ENCODE assay signal across 9 cellular contexts in the genomic region with DNA sequence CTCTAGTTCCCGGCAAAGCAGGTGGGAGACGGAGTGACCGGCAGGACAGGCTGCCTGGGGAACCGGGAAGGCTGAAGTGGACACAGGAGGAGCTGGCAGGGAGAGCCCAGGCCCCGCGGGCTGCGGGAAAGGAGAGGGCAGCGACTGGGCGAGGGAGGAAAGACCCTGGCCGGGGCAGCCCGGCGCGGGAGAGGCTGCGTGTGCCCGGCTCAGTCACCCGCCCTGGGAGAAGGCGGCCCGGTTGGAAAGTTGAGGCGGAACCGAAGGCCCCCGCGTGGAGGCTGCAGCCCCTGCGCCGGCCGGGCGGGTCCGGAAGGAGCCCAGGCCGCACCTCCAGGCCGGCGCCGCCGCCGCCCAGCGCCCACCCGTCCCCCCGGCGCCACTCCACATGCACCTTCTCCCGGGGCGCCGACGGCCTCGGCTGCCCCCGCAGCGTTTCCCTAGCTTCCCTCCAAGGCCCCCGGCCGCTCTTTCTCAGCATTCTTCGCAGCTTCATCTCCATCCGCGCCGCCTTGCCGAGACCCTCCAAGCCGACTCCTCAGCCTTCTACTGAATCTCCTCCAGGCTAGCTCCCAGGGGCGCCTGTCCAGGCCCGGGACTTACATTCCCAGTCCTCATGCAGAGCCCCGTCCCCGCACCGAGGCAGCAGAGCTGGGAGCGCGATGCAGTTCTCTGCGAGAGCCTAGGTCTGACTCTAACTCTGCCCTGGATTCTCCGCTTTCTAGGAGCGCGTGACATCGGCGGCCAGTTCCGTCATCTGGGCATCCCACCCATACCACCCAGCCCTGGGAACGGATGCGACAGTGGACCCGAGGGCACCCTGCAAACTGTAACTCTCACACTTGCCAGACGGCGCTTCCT.
DNase-seq lines count a peak whose midpoint lies in the region; ATAC-seq, FAIRE-seq and TF ChIP-seq lines count a peak whose summit lies in the region.
"Had no signal": no experiment of that assay in that cellular context is flagged by ENCODE, and none has a peak within 500 bp of the region (broad histone marks: within the 10 kb centered on the region; RNA-seq: fewer than 3 reads in every experiment).

No MANE protein-coding gene starts in this region.

- H3K9ac ChIP-seq in parathyroid adenoma, result no peak overlapping the region

- TF ChIP-seq CTCF in CD14-positive monocyte (IDR thresholded peaks at IDR 0.05) (no peak), left ventricle myocardium inferior (IDR thresholded peaks at IDR 0.05; ENCODE audit: borderline replicate concordance) (peak; percentile 18), parathyroid adenoma (IDR thresholded peaks at IDR 0.05) (no peak)

- DNase-seq in CD14-positive monocyte (ENCODE audit: low spot score), result no peak
- peak; percentile 33 for DNase-seq in left ventricle myocardium inferior
- no peak for DNase-seq in GM12891 (ENCODE audit: insufficient read length, low spot score)
- DNase-seq in SIG-M5 (lab: John Stamatoyannopoulos, UW), result no peak
- no peak for DNase-seq in NCI-H2081 (lab: John Stamatoyannopoulos, UW)
- no peak for DNase-seq in HuH-7.5 (ENCODE audit: low spot score)

- H3K36me3 Mint-ChIP-seq in CD14-positive monocyte, result peaks cover 4 to 19% of the 10 kb centered on the region in 2 donors
- H3K36me3 Mint-ChIP-seq in activated T-helper 17 cell treated with anti-CD3 and anti-CD28 coated beads, Interleukin-2, amount 50 U/mL, for 72 hours (ENCODE audit: low read depth), result no peaks in the 10 kb centered on the region

- TF ChIP-seq POLR2A in GM12891 (IDR thresholded peaks at IDR 0.05; ENCODE audit: low read depth, low read length), result no peak

- H3K27me3 Mint-ChIP-seq in CD14-positive monocyte (ENCODE audit: low read depth in 3 of 3), result peaks cover 69 to 80% (median 73%) of the 10 kb centered on the region in 3 donors
- peaks cover 34% of the 10 kb centered on the region for H3K27me3 Mint-ChIP-seq in activated T-helper 17 cell treated with anti-CD3 and anti-CD28 coated beads, Interleukin-2, amount 50 U/mL, for 72 hours

- no peak for FAIRE-seq in GM12891 (lab: Jason Lieb, UNC)

- no peak for ATAC-seq in activated T-helper 17 cell treated with anti-CD3 and anti-CD28 coated beads, Interleukin-2, amount 50 U/mL, for 72 hours (replicated peaks)
- ATAC-seq: Panc1 had no signal

- no peaks in the 10 kb centered on the region for H3K79me2 ChIP-seq in parathyroid adenoma

- H3K9me3 Mint-ChIP-seq in CD14-positive monocyte, result peaks cover 4 to 27% (median 15%) of the 10 kb centered on the region in 7 donors
- H3K9me3 Mint-ChIP-seq in activated T-helper 17 cell treated with anti-CD3 and anti-CD28 coated beads, Interleukin-2, amount 50 U/mL, for 72 hours, result no peaks in the 10 kb centered on the region

- H3K27ac ChIP-seq in left ventricle myocardium inferior (replicated peaks) (peak overlapping the region; percentile 34), parathyroid adenoma (no peak overlapping the region)

- H3K4me1 ChIP-seq in left ventricle myocardium inferior (peaks cover 23% of the 10 kb centered on the region), parathyroid adenoma (no peaks in the 10 kb centered on the region)

- peak overlapping the region; percentile 65 for H3K4me3 ChIP-seq in left ventricle myocardium inferior
- peak overlapping the region; percentile 16 for H3K4me3 ChIP-seq in parathyroid adenoma (ENCODE audit: low read depth, low read length)

- no peaks in the 10 kb centered on the region for H3K9me3 ChIP-seq in left ventricle myocardium inferior (replicated peaks)
- no peaks in the 10 kb centered on the region for H3K9me3 ChIP-seq in parathyroid adenoma (ENCODE audit: control insufficient read depth, low read length)

- H2AFZ ChIP-seq in parathyroid adenoma, result no peak overlapping the region

- peak overlapping the region; percentile 71 to 90 for H3K4me3 Mint-ChIP-seq in CD14-positive monocyte
- peak overlapping the region; percentile 49 for H3K4me3 Mint-ChIP-seq in activated T-helper 17 cell treated with anti-CD3 and anti-CD28 coated beads, Interleukin-2, amount 50 U/mL, for 72 hours

- peak overlapping the region; percentile 35 for H3K4me2 ChIP-seq in parathyroid adenoma (ENCODE audit: low read length)

- H3K27me3 ChIP-seq in left ventricle myocardium inferior (ENCODE audit: low read depth) (peaks cover 59% of the 10 kb centered on the region), parathyroid adenoma (ENCODE audit: control insufficient read depth, insufficient read depth, low read length) (no peaks in the 10 kb centered on the region)

- peaks cover 24% of the 10 kb centered on the region for H3K4me1 Mint-ChIP-seq in CD14-positive monocyte
- peaks cover 7% of the 10 kb centered on the region for H3K4me1 Mint-ChIP-seq in activated T-helper 17 cell treated with anti-CD3 and anti-CD28 coated beads, Interleukin-2, amount 50 U/mL, for 72 hours

- intact Hi-C loops in CD14-positive monocyte (cut with micrococcal nuclease) (no loop called here), left ventricle myocardium inferior (cut with micrococcal nuclease) (no loop called here)

- peak overlapping the region in 2 of 7 donors; percentile 51 to 63 for H3K27ac Mint-ChIP-seq in CD14-positive monocyte
- H3K27ac Mint-ChIP-seq in activated T-helper 17 cell treated with anti-CD3 and anti-CD28 coated beads, Interleukin-2, amount 50 U/mL, for 72 hours, result no peak overlapping the region

- H3K36me3 ChIP-seq in left ventricle myocardium inferior (no peaks in the 10 kb centered on the region), parathyroid adenoma (ENCODE audit: control insufficient read depth, insufficient read depth, low read length) (no peaks in the 10 kb centered on the region)

TF ChIP-seq in GM12891, 5 proteins besides CTCF, POLR2A, EP300 and RAD21:
- TF ChIP-seq TAF1 (IDR thresholded peaks at IDR 0.05; ENCODE audit: low read depth, low read length) (no peak), POLR2AphosphoS5 (IDR thresholded peaks at IDR 0.05; ENCODE audit: low read depth, low read length) (no peak), SPI1 (IDR thresholded peaks at IDR 0.05; ENCODE audit: low read depth, low read length) (no peak), POU2F2 (IDR thresholded peaks at IDR 0.05; ENCODE audit: low read depth, low read length) (no peak), PAX5 (IDR thresholded peaks at IDR 0.05; ENCODE audit: insufficient read depth, low read length, severe bottlenecking) (no peak)
TF ChIP-seq in GM12891: peak in this region for 0.
